8 cellular contexts compared by ENCODE assay signal in genomic region chr2:127108090-127108523, GRCh38. TPM values are rescaled to one million over a fixed set of nuclear protein-coding genes. Genes with fewer than 3 reads are reported as not detected.
DNase-seq lines count a peak whose midpoint lies in the region; ATAC-seq, FAIRE-seq and TF ChIP-seq lines count a peak whose summit lies in the region.

No MANE protein-coding gene starts in this region.

- DNase-seq in A549 (ENCODE audit: low read depth in 1 of 2, low spot score in 1 of 2), result no peak
- DNase-seq in colonic mucosa, result no peak
- DNase-seq in natural killer cell treated with Interleukin-12 subunit alpha and Interleukin-12 subunit beta and Interleukin-15 and Interleukin-18, amount 100 ng/mL, for 72 hours (ENCODE audit: low spot score), result no peak
- DNase-seq in MG63, result no peak

- TF ChIP-seq CTCF in A549 (IDR thresholded peaks at IDR 0.05), result no peak
- TF ChIP-seq CTCF in colonic mucosa (IDR thresholded peaks at IDR 0.05), result no peak

- H3K9me3 ChIP-seq in A549 (no peaks in the 10 kb centered on the region), HUES48 (ENCODE audit: control insufficient read depth, insufficient read depth, low read length) (no peaks in the 10 kb centered on the region), colonic mucosa (no peaks in the 10 kb centered on the region), MG63 (no peaks in the 10 kb centered on the region)

- H3K9me3 Mint-ChIP-seq in natural killer cell treated with Interleukin-12 subunit alpha and Interleukin-12 subunit beta and Interleukin-15 and Interleukin-18, amount 100 ng/mL, for 72 hours, result no peaks in the 10 kb centered on the region

- H3K9ac ChIP-seq in HUES48 (ENCODE audit: low read depth, low read length) (no peak overlapping the region), colonic mucosa (ENCODE audit: low read depth in 2 of 2, low read length in 2 of 2) (peak overlapping the region in 1 of 2 donors; percentile 85)

- POLR2A ChIA-PET in A549 (lab: Yijun Ruan, JAX), result no interaction called here

- H3K4me2 ChIP-seq in A549, result peak overlapping the region; percentile 75

- H3K27me3 Mint-ChIP-seq in natural killer cell treated with Interleukin-12 subunit alpha and Interleukin-12 subunit beta and Interleukin-15 and Interleukin-18, amount 100 ng/mL, for 72 hours, result peaks cover 6 to 14% of the 10 kb centered on the region in 2 donors

- H3K27ac ChIP-seq in A549 (peak overlapping the region; percentile 74 to 92; a peak in 5 of 6 replicates), HUES48 (ENCODE audit: low read depth, low read length) (no peak overlapping the region), colonic mucosa (peak overlapping the region; percentile 84)

- peak overlapping the region; percentile 56 for H3K4me3 ChIP-seq in A549
- peak overlapping the region; percentile 87 for H3K4me3 ChIP-seq in HUES48 (ENCODE audit: low read depth, low read length)
- H3K4me3 ChIP-seq in colonic mucosa, result peak overlapping the region; percentile 87
- H3K4me3 ChIP-seq in MG63, result no peak overlapping the region

- intact Hi-C loops in colonic mucosa (cut with DNase I), result no loop called here

- H3K27ac Mint-ChIP-seq in natural killer cell treated with Interleukin-12 subunit alpha and Interleukin-12 subunit beta and Interleukin-15 and Interleukin-18, amount 100 ng/mL, for 72 hours, result no peak overlapping the region

- TF ChIP-seq EP300 in A549 (IDR thresholded peaks at IDR 0.05), result no peak

- no peaks in the 10 kb centered on the region for H3K36me3 ChIP-seq in HUES48 (ENCODE audit: control insufficient read depth, insufficient read depth, low read length)
- no peaks in the 10 kb centered on the region for H3K36me3 ChIP-seq in colonic mucosa
- no peaks in the 10 kb centered on the region for H3K36me3 ChIP-seq in MG63

- no peak for ATAC-seq in A549
- ATAC-seq in natural killer cell treated with Interleukin-12 subunit alpha and Interleukin-12 subunit beta and Interleukin-15 and Interleukin-18, amount 100 ng/mL, for 72 hours, result no peak
- no peak for ATAC-seq in GM21737 (IDR thresholded peaks at IDR 0.05; ENCODE audit: unreplicated experiment)
- no peak for ATAC-seq in HG03469 (IDR thresholded peaks at IDR 0.05; ENCODE audit: unreplicated experiment)
- ATAC-seq in GM18868 (IDR thresholded peaks at IDR 0.05; ENCODE audit: unreplicated experiment), result no peak

- H3K4me1 ChIP-seq in A549 (peaks cover 22% of the 10 kb centered on the region), HUES48 (ENCODE audit: control insufficient read depth, insufficient read depth, low read length) (peaks cover 15% of the 10 kb centered on the region; the same call in 1 of the 2 replicates), colonic mucosa (no peaks in the 10 kb centered on the region)

- TF ChIP-seq RAD21 in A549 (conservative IDR thresholded peaks at IDR 0.05 in 1 of 2, IDR thresholded peaks at IDR 0.05 in 1 of 2), result no peak

- no peak for TF ChIP-seq POLR2A in A549 (IDR thresholded peaks at IDR 0.05; ENCODE audit: low read length)

- H3K27me3 ChIP-seq in HUES48 (ENCODE audit: control insufficient read depth, insufficient read depth, low read length), result peaks cover 24% of the 10 kb centered on the region
- H3K27me3 ChIP-seq in colonic mucosa, result no peaks in the 10 kb centered on the region
- no peaks in the 10 kb centered on the region for H3K27me3 ChIP-seq in MG63

- peaks cover 0 to 6% of the 10 kb centered on the region in 2 donors for H3K4me1 Mint-ChIP-seq in natural killer cell treated with Interleukin-12 subunit alpha and Interleukin-12 subunit beta and Interleukin-15 and Interleukin-18, amount 100 ng/mL, for 72 hours (ENCODE audit: low read depth in 2 of 2)

- 90% methylated on average over 11 of the region's 11 CpGs for WGBS in A549 (ENCODE audit: missing lambda C conversion rate)

- FAIRE-seq in A549 (lab: Jason Lieb, UNC), result no peak

- CTCF ChIA-PET in A549 (lab: Yijun Ruan, JAX), result interaction anchor here (0.9 to 2.4 kb wide), 2 partner anchors 13 to 89 kb away, joined by 3 to 8 read pairs; no protein-coding TSS in a partner anchor

- H3K36me3 Mint-ChIP-seq in natural killer cell treated with Interleukin-12 subunit alpha and Interleukin-12 subunit beta and Interleukin-15 and Interleukin-18, amount 100 ng/mL, for 72 hours, result no peaks in the 10 kb centered on the region

- H3K4me3 Mint-ChIP-seq in natural killer cell treated with Interleukin-12 subunit alpha and Interleukin-12 subunit beta and Interleukin-15 and Interleukin-18, amount 100 ng/mL, for 72 hours, result peak overlapping the region; percentile 92

TF ChIP-seq in A549, 52 proteins besides CTCF, POLR2A, EP300 and RAD21:
- TF ChIP-seq NFE2L2 (conservative IDR thresholded peaks at IDR 0.05; ENCODE audit: low read length) (no peak), HOXA7 (CRISPR knock-in tag; IDR thresholded peaks at IDR 0.05) (no peak)

RNA-seq across cellular contexts. Expression of gene BIN1, which starts 1.2 kb away (rescaled TPM):
- polyA plus RNA-seq in A549 (2011; rRNA removed) (12.4 and 15.5 TPM in 2 replicates), A549 (2017; fragmentation: RNase III; extraction: RNeasy Plus Mini Kit Qiagen cat#74134 plus additional on column Dnase treatment) (32.3 to 41.5 TPM (median 34.1 TPM) in 3 replicates)
- polyA plus RNA-seq in A549 (2012; cell fraction: cytosol; rRNA removed), result 38.5 and 38.9 TPM in 2 replicates
- polyA plus RNA-seq in A549 (2012; cell fraction: nucleus; rRNA removed), result 35.0 and 42.2 TPM in 2 replicates
- polyA minus RNA-seq in A549 (2011; rRNA and poly(A)+ RNA removed), result 14.2 and 15.8 TPM in 2 replicates
- total RNA-seq in colonic mucosa, result 10 to 100 TPM; 38.5 to 60.8 TPM
- total RNA-seq in natural killer cell treated with Interleukin-12 subunit alpha and Interleukin-12 subunit beta and Interleukin-15 and Interleukin-18, amount 100 ng/mL, for 72 hours, result 10 to 100 TPM; 18.0 to 35.9 TPM
- 33.7 and 50.8 TPM in 2 replicates for total RNA-seq in MG63 (2014; rRNA removed; shearing (Covaris generic); ENCODE audit: low replicate concordance)
